Comparison of ENCODE assay signal across 1 cellular context in genomic region chr1:155173478-155174333, GRCh38.
TF ChIP-seq lines count a peak whose summit lies in the region.

Gene TRIM46 (plus strand): TSS chr1:155173849. CDS start chr1:155173967, 118 bp downstream.

TF ChIP-seq in HEK293, 187 proteins besides CTCF, POLR2A, EP300 and RAD21 (continued from another document and continues in another):
- no peak for TF ChIP-seq ELK4 (IDR thresholded peaks at IDR 0.05; ENCODE audit: borderline replicate concordance, low read depth, low read length)
- peak; percentile 9 for TF ChIP-seq KLF8 (tag by site-specific recombination; IDR thresholded peaks at IDR 0.05)
- TF ChIP-seq ZNF416 (tag by site-specific recombination; IDR thresholded peaks at IDR 0.05), result no peak
- no peak for TF ChIP-seq ZNF280D (tag by site-specific recombination; IDR thresholded peaks at IDR 0.05)
- TF ChIP-seq ZNF843 (tag by site-specific recombination; IDR thresholded peaks at IDR 0.05), result peak; percentile 50
- no peak for TF ChIP-seq PRDM1 (tag by site-specific recombination; IDR thresholded peaks at IDR 0.05)
- peak; percentile 30; the same call in 1 of the 2 replicates for TF ChIP-seq ZNF501 (tag by site-specific recombination; IDR thresholded peaks at IDR 0.05)
- no peak for TF ChIP-seq ZNF292 (tag by site-specific recombination; IDR thresholded peaks at IDR 0.05; ENCODE audit: borderline replicate concordance, low read depth)
- TF ChIP-seq GLIS2 (tag by site-specific recombination; IDR thresholded peaks at IDR 0.05), result peak; percentile 91
- peak; percentile 10; the same call in 1 of the 2 replicates for TF ChIP-seq ZNF398 (tag by site-specific recombination; IDR thresholded peaks at IDR 0.05)
- no peak for TF ChIP-seq BCL6B (tag by site-specific recombination; IDR thresholded peaks at IDR 0.05)
- TF ChIP-seq SP7 (tag by site-specific recombination; IDR thresholded peaks at IDR 0.05), result peak; percentile 56
- TF ChIP-seq PBX3 (CRISPR knock-in tag; IDR thresholded peaks at IDR 0.05), result no peak
- TF ChIP-seq ZNF26 (tag by site-specific recombination; IDR thresholded peaks at IDR 0.05), result no peak
- 0 out of 2 replicates have a peak, but pooled peaks have one; percentile 24 for TF ChIP-seq KLF9 (tag by site-specific recombination; IDR thresholded peaks at IDR 0.05; ENCODE audit: low read depth)
- TF ChIP-seq ZNF24 (tag by site-specific recombination; IDR thresholded peaks at IDR 0.05), result peak; percentile 41; the same call in 1 of the 2 replicates
- no peak for TF ChIP-seq ZNF112 (tag by site-specific recombination; IDR thresholded peaks at IDR 0.05)
- TF ChIP-seq GLIS1 (tag by site-specific recombination; IDR thresholded peaks at IDR 0.05), result peak; percentile 98
- TF ChIP-seq ZBTB6 (tag by site-specific recombination; IDR thresholded peaks at IDR 0.05), result 0 out of 2 replicates have a peak, but pooled peaks have one; percentile 22
- peak; percentile 21; the same call in 1 of the 2 replicates for TF ChIP-seq ZNF837 (tag by site-specific recombination; IDR thresholded peaks at IDR 0.05)
- peak; percentile 40 for TF ChIP-seq KLF10 (tag by site-specific recombination; IDR thresholded peaks at IDR 0.05)
- peak; percentile 90 for TF ChIP-seq ZNF341 (tag by site-specific recombination; IDR thresholded peaks at IDR 0.05; ENCODE audit: low read depth)
- peak; percentile 22; the same call in 1 of the 2 replicates for TF ChIP-seq ZNF146 (tag by site-specific recombination; IDR thresholded peaks at IDR 0.05)
- TF ChIP-seq ZNF132 (tag by site-specific recombination; IDR thresholded peaks at IDR 0.05; ENCODE audit: borderline replicate concordance), result no peak
- no peak for TF ChIP-seq GLI2 (tag by site-specific recombination; IDR thresholded peaks at IDR 0.05; ENCODE audit: borderline replicate concordance, low read depth)
- TF ChIP-seq ZNF19 (tag by site-specific recombination; IDR thresholded peaks at IDR 0.05; ENCODE audit: low read depth), result no peak
- no peak for TF ChIP-seq ZNF2 (tag by site-specific recombination; IDR thresholded peaks at IDR 0.05)
- TF ChIP-seq ZSCAN18 (tag by site-specific recombination; IDR thresholded peaks at IDR 0.05), result 0 out of 2 replicates have a peak, but pooled peaks have one; percentile 40
- TF ChIP-seq AEBP2 (tag by site-specific recombination; IDR thresholded peaks at IDR 0.05; ENCODE audit: borderline replicate concordance), result no peak
- 0 out of 2 replicates have a peak, but pooled peaks have one; percentile 13 for TF ChIP-seq SP2 (tag by site-specific recombination; IDR thresholded peaks at IDR 0.05)
- TF ChIP-seq SCRT2 (tag by site-specific recombination; IDR thresholded peaks at IDR 0.05), result peak; percentile 80
- 0 out of 2 replicates have a peak, but pooled peaks have one; percentile 30 for TF ChIP-seq ZNF18 (tag by site-specific recombination; IDR thresholded peaks at IDR 0.05)
- TF ChIP-seq ZNF777 (tag by site-specific recombination; IDR thresholded peaks at IDR 0.05; ENCODE audit: borderline replicate concordance), result peak; percentile 89
- TF ChIP-seq ZNF785 (tag by site-specific recombination; IDR thresholded peaks at IDR 0.05), result no peak
- no peak for TF ChIP-seq HOXA7 (CRISPR knock-in tag; IDR thresholded peaks at IDR 0.05; ENCODE audit: borderline replicate concordance)
- no peak for TF ChIP-seq ZNF530 (tag by site-specific recombination; IDR thresholded peaks at IDR 0.05; ENCODE audit: low read depth)
- peak; percentile 4; the same call in 1 of the 2 replicates for TF ChIP-seq ZNF449 (tag by site-specific recombination; IDR thresholded peaks at IDR 0.05)
- 0 out of 2 replicates have a peak, but pooled peaks have one; percentile 30 for TF ChIP-seq ZNF76 (tag by site-specific recombination; IDR thresholded peaks at IDR 0.05; ENCODE audit: borderline replicate concordance, low read depth)
- TF ChIP-seq SP3 (tag by site-specific recombination; IDR thresholded peaks at IDR 0.05), result peak; percentile 33; the same call in 1 of the 2 replicates
- no peak for TF ChIP-seq ZNF211 (tag by site-specific recombination; IDR thresholded peaks at IDR 0.05; ENCODE audit: low read depth)
- TF ChIP-seq ZBTB17 (tag by site-specific recombination; IDR thresholded peaks at IDR 0.05), result peak; percentile 60; the same call in 1 of the 2 replicates
